In genomic region chr10:89503151-89503550, GRCh38 we compare ENCODE assay signal across 24 cellular contexts. TPM values are rescaled to one million over a fixed set of nuclear protein-coding genes. Genes with fewer than 3 reads are reported as not detected.
"Had no signal": no experiment of that assay in that cellular context is flagged by ENCODE, and none has a peak within 500 bp of the region (broad histone marks: within the 10 kb centered on the region; RNA-seq: fewer than 3 reads in every experiment).

No MANE protein-coding gene starts in this region.

- DNase-seq: activated CD4-positive, alpha-beta T cell treated with anti-CD3 and anti-CD28 coated beads, Interleukin-2, amount 10 ng/mL, durations not matched to agents 7 days and 5 days; activated CD8-positive, alpha-beta T cell treated with anti-CD3 and anti-CD28 coated beads, Interleukin-2, amount 10 ng/mL, durations not matched to agents 7 days and 5 days; activated gamma-delta T cell; activated naive CD4-positive, alpha-beta T cell treated with anti-CD3 and anti-CD28 coated beads, Interleukin-2, amount 50 U/mL, for 16 hours; adrenal gland; esophagus squamous epithelium; gastrocnemius medialis; head of caudate nucleus; islet precursor cell; left colon; lower lobe of right lung; naive B cell; occipital lobe; posterior cingulate gyrus; stimulated activated CD4-positive, alpha-beta T cell treated with anti-CD3 and anti-CD28 coated beads, Interleukin-12 subunit alpha, Interleukin-12 subunit beta, amount 100 ng/mL, for 4 hours; stimulated activated CD4-positive, alpha-beta T cell treated with anti-CD3 and anti-CD28 coated beads, Interleukin-4, amount 100 ng/mL, for 4 hours; substantia nigra; tibial artery had no signal

- H3K27ac ChIP-seq: ascending aorta, breast epithelium, esophagus squamous epithelium, gastrocnemius medialis, lower lobe of right lung, tibial artery had no signal

- ATAC-seq: activated CD4-positive, CD25-positive, alpha-beta regulatory T cell treated with anti-CD3 and anti-CD28 coated beads, Interleukin-2, amount 50 U/mL, for 24 hours; activated CD8-positive, alpha-beta T cell treated with anti-CD3 and anti-CD28 coated beads, Interleukin-2, amount 10 ng/mL, durations not matched to agents 7 days and 5 days; gastrocnemius medialis; left colon; lower lobe of right lung had no signal

- H3K27me3 ChIP-seq: adrenal gland, ascending aorta, breast epithelium, gastrocnemius medialis, tibial artery had no signal

- H3K9me3 ChIP-seq: adrenal gland, ascending aorta, breast epithelium, esophagus squamous epithelium, gastrocnemius medialis, lower lobe of right lung, tibial artery had no signal

- H3K36me3 ChIP-seq: adrenal gland, ascending aorta, breast epithelium, esophagus squamous epithelium, gastrocnemius medialis, lower lobe of right lung, tibial artery had no signal

- H3K4me3 ChIP-seq: adrenal gland, ascending aorta, breast epithelium, coronary artery, esophagus squamous epithelium, gastrocnemius medialis, lower lobe of right lung, tibial artery had no signal

- H3K4me1 ChIP-seq: adrenal gland, ascending aorta, breast epithelium, esophagus squamous epithelium, gastrocnemius medialis, lower lobe of right lung had no signal

RNA-seq across cellular contexts. Expression of gene SLC16A12, which starts 32.2 kb away (rescaled TPM):
- total RNA-seq: activated CD4-positive, alpha-beta T cell treated with anti-CD3 and anti-CD28 coated beads, Interleukin-2, amount 10 ng/mL, durations not matched to agents 7 days and 5 days; activated CD8-positive, alpha-beta T cell treated with anti-CD3 and anti-CD28 coated beads, Interleukin-2, amount 10 ng/mL, durations not matched to agents 7 days and 5 days; activated T-helper 1 cell treated with anti-CD3 and anti-CD28 coated beads, Interleukin-12 subunit alpha, Interleukin-12 subunit beta, Interleukin-2, Interleukin-4 antibody, amounts not matched to agents 30 ng/mL and 10 ng/mL and 1 ng/mL, durations not matched to agents 14 hours and 24 hours and 36 hours; ascending aorta; neural crest cell had no signal
